Comparison of ENCODE assay signal across 11 cellular contexts in the genomic region with DNA sequence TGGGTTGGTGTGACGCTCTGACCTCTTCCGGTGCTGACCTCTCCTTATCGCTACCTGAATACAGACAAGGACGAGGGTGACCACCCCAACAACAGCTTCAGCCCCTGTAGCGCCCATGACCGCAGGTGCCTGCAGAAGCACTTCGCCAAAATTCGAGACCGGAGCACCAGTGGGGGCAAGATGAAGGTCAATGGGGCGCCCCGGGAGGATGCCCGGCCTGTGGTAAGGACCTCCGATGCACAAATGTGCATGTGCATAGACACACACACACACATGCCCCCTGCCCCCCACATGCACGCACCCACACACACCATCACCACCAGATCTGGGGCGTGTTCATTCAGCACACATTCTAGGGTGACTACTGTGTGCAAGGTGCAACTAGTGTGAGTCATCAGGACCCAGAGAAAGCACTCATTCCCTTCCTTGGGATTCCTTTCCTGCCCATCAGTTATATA. TPM values are rescaled to one million over a fixed set of nuclear protein-coding genes. Genes with fewer than 3 reads are reported as not detected.
DNase-seq lines count a peak whose midpoint lies in the region; ATAC-seq and TF ChIP-seq lines count a peak whose summit lies in the region.
"Had no signal": no experiment of that assay in that cellular context is flagged by ENCODE, and none has a peak within 500 bp of the region (broad histone marks: within the 10 kb centered on the region; RNA-seq: fewer than 3 reads in every experiment).

No MANE protein-coding gene starts in this region.

- no peaks in the 10 kb centered on the region for H3K9me3 ChIP-seq in right cardiac atrium (ENCODE audit: control insufficient read depth, low read length)
- H3K9me3 ChIP-seq in esophagus squamous epithelium: no peaks in the 10 kb centered on the region
- H3K9me3 ChIP-seq in endodermal cell (ENCODE audit: control insufficient read depth, low read length): no peaks in the 10 kb centered on the region

- no peak for TF ChIP-seq CTCF in esophagus squamous epithelium (IDR thresholded peaks at IDR 0.05)
- TF ChIP-seq CTCF in osteocyte (IDR thresholded peaks at IDR 0.05): no peak
- TF ChIP-seq CTCF in endodermal cell (conservative IDR thresholded peaks at IDR 0.05): no peak

- peak overlapping the region; percentile 26 for H3K27ac ChIP-seq in right cardiac atrium (ENCODE audit: low read length)
- H3K27ac ChIP-seq in esophagus squamous epithelium: peak overlapping the region; percentile 15 to 97 (median 86)
- no peak overlapping the region for H3K27ac ChIP-seq in endodermal cell (ENCODE audit: low read depth, low read length)

- H3K36me3 ChIP-seq in esophagus squamous epithelium (peaks cover 9 to 62% (median 10%) of the 10 kb centered on the region in 3 donors), endodermal cell (ENCODE audit: control insufficient read depth, insufficient read depth, low read length) (no peaks in the 10 kb centered on the region)

- intact Hi-C loops in right cardiac atrium (cut with DNase I): no loop called here
- intact Hi-C loops in Right ventricle myocardium superior (cut with DNase I): no loop called here
- intact Hi-C loops in esophagus squamous epithelium (cut with DNase I): no loop called here

- H3K36me3 Mint-ChIP-seq in osteocyte (ENCODE audit: unreplicated experiment) (peaks cover 59% of the 10 kb centered on the region), endodermal cell (ENCODE audit: low read depth) (peaks cover 36% of the 10 kb centered on the region)

- H3K9ac ChIP-seq in endodermal cell (ENCODE audit: extremely low read depth, low read length, poor library complexity, severe bottlenecking): no peak overlapping the region

- peaks cover 32% of the 10 kb centered on the region for H3K4me1 ChIP-seq in right cardiac atrium (ENCODE audit: control insufficient read depth, insufficient read depth, low read length)
- peaks cover 27 to 95% (median 71%) of the 10 kb centered on the region in 3 donors for H3K4me1 ChIP-seq in esophagus squamous epithelium
- H3K4me1 ChIP-seq in endodermal cell (ENCODE audit: control insufficient read depth, insufficient read depth, low read length): peaks cover 3% of the 10 kb centered on the region

- H3K4me3 ChIP-seq in right cardiac atrium (ENCODE audit: low read length) (no peak overlapping the region), esophagus squamous epithelium (no peak overlapping the region), endodermal cell (ENCODE audit: low read length) (no peak overlapping the region)

- H3K4me3 Mint-ChIP-seq in osteocyte (ENCODE audit: unreplicated experiment) (peak overlapping the region; percentile 32), endodermal cell (no peak overlapping the region)

- ATAC-seq in right cardiac atrium: no peak
- ATAC-seq in Right ventricle myocardium superior (ENCODE audit: poor library complexity): no peak
- ATAC-seq in HG03457 (IDR thresholded peaks at IDR 0.05; ENCODE audit: unreplicated experiment): no peak
- ATAC-seq in GM19452 (IDR thresholded peaks at IDR 0.05; ENCODE audit: unreplicated experiment): no peak

- H3K4me1 Mint-ChIP-seq in osteocyte (ENCODE audit: unreplicated experiment): peaks cover 88% of the 10 kb centered on the region
- H3K4me1 Mint-ChIP-seq in endodermal cell: peaks cover 10% of the 10 kb centered on the region

- H3K9me3 Mint-ChIP-seq in osteocyte (ENCODE audit: unreplicated experiment) (no peaks in the 10 kb centered on the region), endodermal cell (no peaks in the 10 kb centered on the region)

- peak overlapping the region; percentile 88 for H3K27ac Mint-ChIP-seq in osteocyte (ENCODE audit: unreplicated experiment)
- no peak overlapping the region for H3K27ac Mint-ChIP-seq in endodermal cell

- no peak for TF ChIP-seq POLR2A in esophagus squamous epithelium (IDR thresholded peaks at IDR 0.05)

- H3K27me3 ChIP-seq in right cardiac atrium (ENCODE audit: control insufficient read depth, insufficient read depth) (no peaks in the 10 kb centered on the region), esophagus squamous epithelium (no peaks in the 10 kb centered on the region), endodermal cell (ENCODE audit: control insufficient read depth, insufficient read depth, low read length, poor library complexity, severe bottlenecking) (no peaks in the 10 kb centered on the region)

- DNase-seq in right cardiac atrium (peak in 2 of 3 donors; percentile 60), Right ventricle myocardium superior (no peak), esophagus squamous epithelium (lab: John Stamatoyannopoulos, UW) (no peak), osteocyte (ENCODE audit: extremely low spot score, unreplicated experiment) (no peak), endodermal cell (no peak), COLO829 (ENCODE audit: low spot score) (no peak)

- 75% methylated on average over 15 of the region's 15 CpGs for WGBS in right cardiac atrium
- 75 to 76% methylated on average over 14 of the region's 15 CpGs for WGBS in esophagus squamous epithelium, 2 donors
- whole genome bisulfite sequencing in endodermal cell (ENCODE audit: insufficient coverage in 1 of 2, insufficient read length in 1 of 2), 2 experiments: 92 to 98% methylated on average over 7 to 15 of the region's 15 CpGs

- no peaks in the 10 kb centered on the region for H3K27me3 Mint-ChIP-seq in osteocyte (ENCODE audit: unreplicated experiment)
- no peaks in the 10 kb centered on the region for H3K27me3 Mint-ChIP-seq in endodermal cell (ENCODE audit: insufficient read depth)

RNA-seq across cellular contexts. Expression of a gene that starts 9.7 kb away (rescaled TPM):
- 100 to 1,000 TPM; 159 to 510 (median 262) TPM for total RNA-seq in right cardiac atrium
- 205 TPM for polyA plus RNA-seq in right cardiac atrium
- 157 TPM for total RNA-seq in Right ventricle myocardium superior
- total RNA-seq in esophagus squamous epithelium: 100 to 1,000 TPM in 1 of 4 donors, 10 to 100 TPM in 3; 27.1 to 154 (median 73.0) TPM
- 2,074 and 2,132 TPM in 2 replicates for total RNA-seq in osteocyte
- total RNA-seq in endodermal cell: 10 to 100 TPM; 58.3 to 69.0 TPM
- 39.9 TPM for polyA plus RNA-seq in endodermal cell (2013, experiment 1 of 2)
- 38.5 TPM for polyA plus RNA-seq in endodermal cell (2013, experiment 2 of 2)
- total RNA-seq: OCI-LY7 had no signal

RNA-seq across cellular contexts. Expression of a gene that starts 35.3 kb away (rescaled TPM):
- 1 to 10 TPM in 3 of 4 donors, under 1 TPM in 1; 0.22 to 5.9 (median 3.2) TPM for total RNA-seq in right cardiac atrium
- 0.70 TPM for polyA plus RNA-seq in right cardiac atrium
- total RNA-seq in Right ventricle myocardium superior: 2.9 TPM
- 10 to 100 TPM; 24.9 to 87.1 (median 50.6) TPM for total RNA-seq in esophagus squamous epithelium
- 41.9 and 43.3 TPM in 2 replicates for total RNA-seq in osteocyte
- 100 to 1,000 TPM; 173 to 246 TPM for total RNA-seq in endodermal cell
- 353 TPM for polyA plus RNA-seq in endodermal cell (2013, experiment 1 of 2)
- polyA plus RNA-seq in endodermal cell (2013, experiment 2 of 2): 358 TPM

RNA-seq across cellular contexts. Expression of a gene that starts 48.5 kb away (rescaled TPM):
- total RNA-seq in right cardiac atrium: under 1 TPM in 1 of 4 donors, not detected in 3; 0.14 TPM
- not detected for polyA plus RNA-seq in right cardiac atrium
- not detected for total RNA-seq in Right ventricle myocardium superior
- 100 to 1,000 TPM in 1 of 4 donors, 10 to 100 TPM in 3; 34.6 to 104 (median 71.1) TPM for total RNA-seq in esophagus squamous epithelium
- 0.21 and 0.73 TPM in 2 replicates for total RNA-seq in osteocyte
- total RNA-seq in endodermal cell: 1 to 10 TPM in 1 of 2 donors, under 1 TPM in 1; 0.89 to 2.5 TPM
- polyA plus RNA-seq in endodermal cell (2013, experiment 1 of 2): 0.07 TPM
- not detected for polyA plus RNA-seq in endodermal cell (2013, experiment 2 of 2)
- total RNA-seq: glomerular endothelial cell, M059J had no signal

Comparison
In these comparisons a context has a peak if more than half of its experiments do, and no peak if none do; other contexts are left out.
1. DNase-seq: peak in right cardiac atrium (2 of 3); none in Right ventricle myocardium superior (single experiment), esophagus squamous epithelium (single experiment), osteocyte (single experiment), endodermal cell (single experiment) and COLO829 (single experiment).
2. RNA of a gene that starts 48.5 kb away (total RNA-seq): 34.6 to 104 TPM in esophagus squamous epithelium; 0.89 to 2.5 TPM in endodermal cell, 0.21 to 0.73 TPM in osteocyte, 0.14 TPM in right cardiac atrium and not detected in Right ventricle myocardium superior (single experiment); every median in the first group is over 10 times any median in the second.